1 cellular context compared by ENCODE assay signal in genomic region chr9:94767331-94768099, GRCh38.
TF ChIP-seq lines count a peak whose summit lies in the region.

No MANE protein-coding gene starts in this region.

TF ChIP-seq in K562, 482 proteins besides CTCF, POLR2A, EP300 and RAD21 (continued from another document):
- peak; percentile 45; the same call in 1 of the 2 replicates for TF ChIP-seq HMBOX1 (IDR thresholded peaks at IDR 0.05)
